Comparison of ENCODE assay signal across 9 cellular contexts in the genomic region with DNA sequence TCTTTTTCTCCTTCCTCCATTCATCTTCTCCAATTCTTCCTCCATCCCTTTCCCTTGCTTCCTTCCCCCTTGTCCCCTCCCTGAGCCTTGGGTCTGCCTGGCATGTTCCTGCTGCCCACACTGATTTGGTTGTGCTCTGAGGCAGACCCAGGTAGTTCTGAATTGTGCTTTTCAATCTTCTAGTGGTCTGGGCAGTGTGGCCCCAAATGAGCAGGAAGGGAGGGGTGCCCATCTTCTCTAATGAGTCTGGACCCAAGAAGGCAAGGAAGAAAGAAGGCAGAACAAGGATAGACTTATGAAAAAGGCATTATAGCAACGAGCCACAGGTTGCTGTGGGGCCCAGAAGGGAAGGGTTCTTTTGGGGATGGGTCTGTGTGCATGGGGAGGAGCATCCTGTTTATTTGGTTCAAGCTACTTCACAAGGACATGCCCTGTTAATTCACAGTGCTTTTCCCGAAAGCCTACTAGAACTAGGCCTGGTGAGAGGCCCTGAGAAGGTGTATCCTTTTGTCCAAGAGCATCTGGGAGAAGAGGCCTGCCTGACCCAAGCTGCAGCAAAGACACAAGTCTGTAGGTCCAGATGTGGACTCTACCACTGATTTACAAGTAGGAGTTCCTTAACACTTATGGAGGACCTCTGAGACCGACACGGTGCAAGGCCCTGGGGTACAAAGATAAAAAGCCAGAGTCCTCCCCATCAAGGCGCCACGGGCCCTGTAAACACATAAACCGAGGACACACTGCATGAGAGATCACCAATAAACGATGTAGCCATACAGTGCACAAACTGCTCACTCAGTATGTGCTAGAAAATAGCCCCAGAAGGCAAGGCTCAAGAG. TPM values are rescaled to one million over a fixed set of nuclear protein-coding genes. Genes with fewer than 3 reads are reported as not detected.
DNase-seq lines count a peak whose midpoint lies in the region; ATAC-seq, FAIRE-seq and TF ChIP-seq lines count a peak whose summit lies in the region.
"Had no signal": no experiment of that assay in that cellular context is flagged by ENCODE, and none has a peak within 500 bp of the region (broad histone marks: within the 10 kb centered on the region; RNA-seq: fewer than 3 reads in every experiment).

No MANE protein-coding gene starts in this region.

- POLR2A ChIA-PET in A549 (lab: Yijun Ruan, JAX), result interaction anchor here (1.3 kb wide), 1 partner anchor 157 kb away, joined by 10 read pairs; a partner anchor contains a TSS

- no peak for TF ChIP-seq CTCF in A549 (IDR thresholded peaks at IDR 0.05)

- peak overlapping the region; percentile 71 for H3K9ac ChIP-seq in HUES64 (ENCODE audit: low read depth, low read length)
- peak overlapping the region; percentile 66 to 67 for H3K9ac ChIP-seq in mucosa of rectum (ENCODE audit: low read depth in 1 of 2, low read length in 2 of 2)

- no peak for TF ChIP-seq RAD21 in A549 (conservative IDR thresholded peaks at IDR 0.05 in 1 of 2, IDR thresholded peaks at IDR 0.05 in 1 of 2)

- no peak for FAIRE-seq in A549 (lab: Jason Lieb, UNC)

- no peaks in the 10 kb centered on the region for H3K9me3 ChIP-seq in A549
- no peaks in the 10 kb centered on the region for H3K9me3 ChIP-seq in HUES64 (ENCODE audit: insufficient read depth, low read depth, low read length)
- H3K9me3 ChIP-seq in mucosa of rectum (ENCODE audit: control insufficient read depth in 2 of 2, low read length in 2 of 2), result no peaks in the 10 kb centered on the region

- H3K27me3 ChIP-seq in HUES64 (ENCODE audit: insufficient read depth, low read length), result peaks cover 14% of the 10 kb centered on the region
- H3K27me3 ChIP-seq in mucosa of rectum (ENCODE audit: control insufficient read depth in 2 of 2, insufficient read depth in 2 of 2, low read length in 2 of 2), result no peaks in the 10 kb centered on the region

- ATAC-seq in A549 (peak in 1 of 2 experiments; percentile 11; a peak in 2 of 6 replicates), HG03095 (IDR thresholded peaks at IDR 0.05; ENCODE audit: unreplicated experiment) (no peak), GM19324 (IDR thresholded peaks at IDR 0.05; ENCODE audit: low FRiP score, unreplicated experiment) (no peak)

- H3K4me1 ChIP-seq in A549, result peaks cover 39% of the 10 kb centered on the region
- peaks cover 18% of the 10 kb centered on the region for H3K4me1 ChIP-seq in HUES64 (ENCODE audit: insufficient read depth, low read length)
- peaks cover 49 to 52% of the 10 kb centered on the region in 2 donors for H3K4me1 ChIP-seq in mucosa of rectum (ENCODE audit: control insufficient read depth in 2 of 2, insufficient read depth in 2 of 2, low read length in 2 of 2)

- H3K4me2 ChIP-seq in A549, result peak overlapping the region; percentile 90

- CTCF ChIA-PET in A549 (lab: Yijun Ruan, JAX), result interaction anchor here (2.0 to 13.7 kb wide), 3 partner anchors 25 to 116 kb away, joined by 5 to 115 read pairs (median 7); no protein-coding TSS in a partner anchor

- WGBS in A549 (ENCODE audit: missing lambda C conversion rate), result 76% methylated on average over 8 of the region's 8 CpGs
- 71% methylated on average over 8 of the region's 8 CpGs for WGBS in HUES64

- H3K36me3 ChIP-seq in HUES64 (ENCODE audit: insufficient read depth, low read length) (no peaks in the 10 kb centered on the region), mucosa of rectum (ENCODE audit: control insufficient read depth in 2 of 2, insufficient read depth in 2 of 2, low read length in 2 of 2) (no peaks in the 10 kb centered on the region)

- H3K4me3 ChIP-seq in A549 (peak overlapping the region; percentile 95), HUES64 (ENCODE audit: low read length) (peak overlapping the region; percentile 95), mucosa of rectum (ENCODE audit: low read length in 2 of 2) (peak overlapping the region; percentile 63 to 88)

- TF ChIP-seq EP300 in A549 (IDR thresholded peaks at IDR 0.05), result no peak

- peak overlapping the region; percentile 75 to 93 for H3K27ac ChIP-seq in A549
- H3K27ac ChIP-seq in HUES64 (ENCODE audit: low read depth, low read length), result peak overlapping the region; percentile 59; the same call in 1 of the 2 replicates
- H3K27ac ChIP-seq in caudate nucleus (ENCODE audit: low read depth, low read length), result peak overlapping the region; percentile 76
- peak overlapping the region; percentile 73 to 87 for H3K27ac ChIP-seq in mucosa of rectum (ENCODE audit: low read depth in 2 of 2, low read length in 2 of 2)

- no peak for DNase-seq in A549 (ENCODE audit: low read depth in 1 of 2, low spot score in 1 of 2)
- DNase-seq in caudate nucleus (lab: John Stamatoyannopoulos, UW), result peak in 2 of 61 donors; percentile 7 to 39
- no peak for DNase-seq in DMS79 (lab: John Stamatoyannopoulos, UW)
- no peak for DNase-seq in NCI-H82 (lab: John Stamatoyannopoulos, UW)
- DNase-seq: stimulated activated CD4-positive, alpha-beta T cell treated with anti-CD3 and anti-CD28 coated beads, Interleukin-4, amount 100 ng/mL, for 4 hours had no signal

- TF ChIP-seq POLR2A in A549 (IDR thresholded peaks at IDR 0.05; ENCODE audit: low read length), result no peak

TF ChIP-seq in A549, 52 proteins besides CTCF, POLR2A, EP300 and RAD21:
- TF ChIP-seq KDM1A (IDR thresholded peaks at IDR 0.05; ENCODE audit: low read depth), result no peak
- no peak for TF ChIP-seq SMC3 (IDR thresholded peaks at IDR 0.05)
- TF ChIP-seq, protein P1, sequence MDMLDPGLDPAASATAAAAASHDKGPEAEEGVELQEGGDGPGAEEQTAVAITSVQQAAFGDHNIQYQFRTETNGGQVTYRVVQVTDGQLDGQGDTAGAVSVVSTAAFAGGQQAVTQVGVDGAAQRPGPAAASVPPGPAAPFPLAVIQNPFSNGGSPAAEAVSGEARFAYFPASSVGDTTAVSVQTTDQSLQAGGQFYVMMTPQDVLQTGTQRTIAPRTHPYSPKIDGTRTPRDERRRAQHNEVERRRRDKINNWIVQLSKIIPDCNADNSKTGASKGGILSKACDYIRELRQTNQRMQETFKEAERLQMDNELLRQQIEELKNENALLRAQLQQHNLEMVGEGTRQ (IDR thresholded peaks at IDR 0.05), result no peak
TF ChIP-seq in A549: peak in this region for 0.

RNA-seq across cellular contexts. Expression of a gene that starts 1.2 kb away (rescaled TPM):
- 7.0 and 7.9 TPM in 2 replicates for polyA plus RNA-seq in A549 (2011; rRNA removed)
- 2.3 and 3.3 TPM in 2 replicates for polyA plus RNA-seq in A549 (2012; cell fraction: cytosol; rRNA removed)
- polyA plus RNA-seq in A549 (2012; cell fraction: nucleus; rRNA removed), result 6.9 and 7.5 TPM in 2 replicates
- polyA plus RNA-seq in A549 (2017; fragmentation: RNase III; extraction: RNeasy Plus Mini Kit Qiagen cat#74134 plus additional on column Dnase treatment), result 4.3 to 4.5 TPM (median 4.5 TPM) in 3 replicates
- 8.7 and 9.1 TPM in 2 replicates for polyA minus RNA-seq in A549 (2011; rRNA and poly(A)+ RNA removed)
- polyA plus RNA-seq in HUES64 (2013, experiment 1 of 2), result 3.4 TPM
- polyA plus RNA-seq in HUES64 (2013, experiment 2 of 2), result 3.4 TPM

RNA-seq across cellular contexts. Expression of a gene that starts 35.6 kb away (rescaled TPM):
- polyA plus RNA-seq in A549 (2011; rRNA removed) (not detected in 2 replicates), A549 (2017; fragmentation: RNase III; extraction: RNeasy Plus Mini Kit Qiagen cat#74134 plus additional on column Dnase treatment) (not detected in 3 replicates)
- polyA plus RNA-seq in A549 (2012; cell fraction: cytosol; rRNA removed), result not detected in 2 replicates
- polyA plus RNA-seq in A549 (2012; cell fraction: nucleus; rRNA removed), result not detected in 2 replicates
- polyA minus RNA-seq in A549 (2011; rRNA and poly(A)+ RNA removed), result not detected in 2 replicates
- polyA plus RNA-seq in HUES64 (2013, experiment 1 of 2), result 0.95 TPM
- 1.0 TPM for polyA plus RNA-seq in HUES64 (2013, experiment 2 of 2)
